In genomic region chr4:145034727-145035211, GRCh38 we compare ENCODE assay signal across 11 cellular contexts.
DNase-seq lines count a peak whose midpoint lies in the region; ATAC-seq and TF ChIP-seq lines count a peak whose summit lies in the region.
"Had no signal": no experiment of that assay in that cellular context is flagged by ENCODE, and none has a peak within 500 bp of the region (broad histone marks: within the 10 kb centered on the region; RNA-seq: fewer than 3 reads in every experiment).

No MANE protein-coding gene starts in this region.

- no peak overlapping the region for H3K9ac ChIP-seq in SK-N-SH

- H3K4me3 ChIP-seq in SK-N-SH (ENCODE audit: low read depth in 2 of 2, low read length in 1 of 2): no peak overlapping the region
- H3K4me3 ChIP-seq in fibroblast of the aortic adventitia (ENCODE audit: low read depth, low read length): no peak overlapping the region
- H3K4me3 ChIP-seq in transverse colon: no peak overlapping the region

- peak; percentile 30 for ATAC-seq in sciatic nerve
- ATAC-seq in HG02588 (IDR thresholded peaks at IDR 0.05; ENCODE audit: unreplicated experiment): no peak

- H2AFZ ChIP-seq in SK-N-SH (ENCODE audit: low read depth): no peak overlapping the region

- H3K4me1 ChIP-seq in SK-N-SH (ENCODE audit: control insufficient read depth in 1 of 2, insufficient read depth in 2 of 2, low read depth in 1 of 2, low read length in 1 of 2) (no peaks in the 10 kb centered on the region; a peak in 1 of 4 replicates), transverse colon (no peaks in the 10 kb centered on the region)

- H3K9me2 ChIP-seq in SK-N-SH: no peaks in the 10 kb centered on the region

- H3K27ac ChIP-seq in SK-N-SH (ENCODE audit: low read depth in 2 of 2, low read length in 1 of 2) (0 out of 4 replicates have a peak overlapping the region, but pooled peaks of 1 of the 2 experiments have one; percentile 6), transverse colon (no peak overlapping the region)

- CTCF ChIA-PET in SK-N-SH (lab: Yijun Ruan, JAX): no interaction called here

- POLR2A ChIA-PET in SK-N-SH (lab: Yijun Ruan, JAX): no interaction called here

- TF ChIP-seq RAD21 in SK-N-SH (IDR thresholded peaks at IDR 0.05; ENCODE audit: low read length): no peak

- H3K79me2 ChIP-seq in SK-N-SH (ENCODE audit: insufficient read depth): no peaks in the 10 kb centered on the region

- H3K27me3 ChIP-seq in SK-N-SH (ENCODE audit: insufficient read depth) (no peaks in the 10 kb centered on the region), transverse colon (no peaks in the 10 kb centered on the region)

- H3K9me3 ChIP-seq in SK-N-SH: no peaks in the 10 kb centered on the region
- H3K9me3 ChIP-seq in transverse colon: no peaks in the 10 kb centered on the region

- in situ Hi-C loops in transverse colon (cut with MboI; ENCODE audit: low pct_ligation_motif_present in 1 of 4, low pct_unique_long_range_greater_than_20kb in 1 of 4, low sequenced_read_pairs in 3 of 4): no loop called here

- H3F3A ChIP-seq in SK-N-SH (replicated peaks; ENCODE audit: insufficient read depth): no peaks in the 10 kb centered on the region

- DNase-seq in GM04504 (ENCODE audit: low read depth) (peak; percentile 53), SK-N-SH (no peak), fibroblast of the aortic adventitia (ENCODE audit: low read depth) (peak; percentile 62), sciatic nerve (ENCODE audit: low spot score) (no peak), transverse colon (no peak), cardiac septum (ENCODE audit: low spot score) (no peak), hypothalamus (lab: John Stamatoyannopoulos, UW) (no peak)
- DNase-seq: activated CD8-positive, alpha-beta memory T cell treated with anti-CD3 and anti-CD28 coated beads, Interleukin-2, amount 50 U/mL, for 48 hours; H7; NCI-H1436 had no signal

- no peak for TF ChIP-seq POLR2A in transverse colon (IDR thresholded peaks at IDR 0.05)

- H3K4me2 ChIP-seq in SK-N-SH: no peak overlapping the region

- intact Hi-C loops in sciatic nerve (cut with DNase I) (no loop called here), transverse colon (cut with DNase I; ENCODE audit: low total_unique reads) (no loop called here), cardiac septum (cut with DNase I) (no loop called here)

- TF ChIP-seq EP300 in SK-N-SH (IDR thresholded peaks at IDR 0.05; ENCODE audit: borderline replicate concordance in 1 of 2, low read depth in 1 of 2, low read length in 1 of 2): no peak
- no peak for TF ChIP-seq EP300 in transverse colon (IDR thresholded peaks at IDR 0.05; ENCODE audit: low read depth)

- H4K20me1 ChIP-seq in SK-N-SH (ENCODE audit: insufficient read depth): no peaks in the 10 kb centered on the region

- WGBS in SK-N-SH (ENCODE audit: low lambda C conversion rate): 69% methylated on average over 6 of the region's 6 CpGs
- WGBS in transverse colon (ENCODE audit: low coverage in 1 of 2), 2 donors: 92 to 100% methylated on average over 1 to 6 of the region's 6 CpGs

- TF ChIP-seq CTCF in SK-N-SH (IDR thresholded peaks at IDR 0.05) (no peak), fibroblast of the aortic adventitia (IDR thresholded peaks at IDR 0.05; ENCODE audit: insufficient read depth, low read length) (no peak), transverse colon (IDR thresholded peaks at IDR 0.05) (no peak)

- H3K36me3 ChIP-seq in SK-N-SH (replicated peaks in 1 of 2; ENCODE audit: control insufficient read depth in 1 of 2, insufficient read depth in 2 of 2, low read length in 1 of 2): peaks cover 4 to 9% of the 10 kb centered on the region in 2 experiments
- peaks cover 0 to 12% (median 0%) of the 10 kb centered on the region in 4 donors for H3K36me3 ChIP-seq in transverse colon

TF ChIP-seq in SK-N-SH, 30 proteins besides CTCF, POLR2A, EP300 and RAD21:
- TF ChIP-seq NRF1 (IDR thresholded peaks at IDR 0.05; ENCODE audit: low read depth, low read length) (no peak), IRF3 (IDR thresholded peaks at IDR 0.05; ENCODE audit: low read depth, low read length) (no peak), ZBTB33 (IDR thresholded peaks at IDR 0.05; ENCODE audit: borderline replicate concordance, low read depth) (no peak), MXI1 (IDR thresholded peaks at IDR 0.05; ENCODE audit: low read depth, low read length) (no peak), FOSL2 (IDR thresholded peaks at IDR 0.05; ENCODE audit: borderline replicate concordance, low read depth) (peak; percentile 25; the same call in 1 of the 2 replicates), PBX3 (IDR thresholded peaks at IDR 0.05) (0 out of 2 replicates have a peak, but pooled peaks have one; percentile 18)

Comparison
In these comparisons a context has a peak if more than half of its experiments do, and no peak if none do; other contexts are left out.
1. DNase-seq: peak in GM04504 (single experiment) and fibroblast of the aortic adventitia (single experiment); none in SK-N-SH (single experiment), sciatic nerve (single experiment), transverse colon (single experiment), cardiac septum (single experiment) and hypothalamus (0 of 51).